1 cellular context compared by ENCODE assay signal in the genomic region with DNA sequence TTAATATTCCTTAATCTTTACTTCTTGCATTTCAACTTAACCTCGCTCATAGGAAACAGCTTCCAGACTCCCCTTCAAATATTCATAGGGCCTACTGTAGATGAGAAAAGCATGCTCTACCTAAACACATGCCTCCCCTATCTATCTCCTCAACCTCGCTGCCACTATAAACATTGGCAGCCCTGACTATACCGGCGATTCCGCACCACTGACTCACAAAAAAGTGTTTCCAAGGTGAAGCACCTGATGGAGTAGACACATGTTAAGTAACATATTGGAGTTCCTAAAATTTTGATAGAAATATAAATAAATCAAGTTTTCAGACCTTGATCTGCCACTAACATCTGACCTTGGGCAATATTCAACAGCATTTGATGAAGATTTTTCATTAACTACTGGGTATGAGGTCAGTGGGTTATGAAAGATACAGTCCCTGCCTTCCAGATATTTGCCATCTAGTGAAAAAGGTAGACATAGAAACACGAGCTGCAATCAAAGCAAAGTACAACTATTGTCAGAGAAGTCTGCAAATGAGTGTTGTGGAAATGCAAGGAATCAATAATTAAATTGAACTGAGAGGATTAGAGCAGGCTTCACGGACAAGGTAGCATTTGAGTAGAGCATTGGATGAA.
TF ChIP-seq lines count a peak whose summit lies in the region.

No MANE protein-coding gene starts in this region.

TF ChIP-seq in HepG2, 621 proteins besides CTCF, POLR2A, EP300 and RAD21 (continued from another document):
- TF ChIP-seq, protein P1, sequence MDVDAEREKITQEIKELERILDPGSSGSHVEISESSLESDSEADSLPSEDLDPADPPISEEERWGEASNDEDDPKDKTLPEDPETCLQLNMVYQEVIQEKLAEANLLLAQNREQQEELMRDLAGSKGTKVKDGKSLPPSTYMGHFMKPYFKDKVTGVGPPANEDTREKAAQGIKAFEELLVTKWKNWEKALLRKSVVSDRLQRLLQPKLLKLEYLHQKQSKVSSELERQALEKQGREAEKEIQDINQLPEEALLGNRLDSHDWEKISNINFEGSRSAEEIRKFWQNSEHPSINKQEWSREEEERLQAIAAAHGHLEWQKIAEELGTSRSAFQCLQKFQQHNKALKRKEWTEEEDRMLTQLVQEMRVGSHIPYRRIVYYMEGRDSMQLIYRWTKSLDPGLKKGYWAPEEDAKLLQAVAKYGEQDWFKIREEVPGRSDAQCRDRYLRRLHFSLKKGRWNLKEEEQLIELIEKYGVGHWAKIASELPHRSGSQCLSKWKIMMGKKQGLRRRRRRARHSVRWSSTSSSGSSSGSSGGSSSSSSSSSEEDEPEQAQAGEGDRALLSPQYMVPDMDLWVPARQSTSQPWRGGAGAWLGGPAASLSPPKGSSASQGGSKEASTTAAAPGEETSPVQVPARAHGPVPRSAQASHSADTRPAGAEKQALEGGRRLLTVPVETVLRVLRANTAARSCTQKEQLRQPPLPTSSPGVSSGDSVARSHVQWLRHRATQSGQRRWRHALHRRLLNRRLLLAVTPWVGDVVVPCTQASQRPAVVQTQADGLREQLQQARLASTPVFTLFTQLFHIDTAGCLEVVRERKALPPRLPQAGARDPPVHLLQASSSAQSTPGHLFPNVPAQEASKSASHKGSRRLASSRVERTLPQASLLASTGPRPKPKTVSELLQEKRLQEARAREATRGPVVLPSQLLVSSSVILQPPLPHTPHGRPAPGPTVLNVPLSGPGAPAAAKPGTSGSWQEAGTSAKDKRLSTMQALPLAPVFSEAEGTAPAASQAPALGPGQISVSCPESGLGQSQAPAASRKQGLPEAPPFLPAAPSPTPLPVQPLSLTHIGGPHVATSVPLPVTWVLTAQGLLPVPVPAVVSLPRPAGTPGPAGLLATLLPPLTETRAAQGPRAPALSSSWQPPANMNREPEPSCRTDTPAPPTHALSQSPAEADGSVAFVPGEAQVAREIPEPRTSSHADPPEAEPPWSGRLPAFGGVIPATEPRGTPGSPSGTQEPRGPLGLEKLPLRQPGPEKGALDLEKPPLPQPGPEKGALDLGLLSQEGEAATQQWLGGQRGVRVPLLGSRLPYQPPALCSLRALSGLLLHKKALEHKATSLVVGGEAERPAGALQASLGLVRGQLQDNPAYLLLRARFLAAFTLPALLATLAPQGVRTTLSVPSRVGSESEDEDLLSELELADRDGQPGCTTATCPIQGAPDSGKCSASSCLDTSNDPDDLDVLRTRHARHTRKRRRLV (CRISPR knock-in tag; IDR thresholded peaks at IDR 0.05): no peak
- TF ChIP-seq ZNF180 (CRISPR knock-in tag; IDR thresholded peaks at IDR 0.05; ENCODE audit: borderline replicate concordance, low read depth) (no peak), ZNF292 (CRISPR knock-in tag; IDR thresholded peaks at IDR 0.05; ENCODE audit: borderline replicate concordance, low read depth) (no peak), GFI1 (CRISPR knock-in tag; IDR thresholded peaks at IDR 0.05; ENCODE audit: borderline replicate concordance) (no peak), CREM (IDR thresholded peaks at IDR 0.05) (no peak), CREM (CRISPR knock-in tag; IDR thresholded peaks at IDR 0.05) (no peak)
